ENCODE assay signal across 12 cellular contexts in genomic region chr19:17889609-17890214, GRCh38. TPM values are rescaled to one million over a fixed set of nuclear protein-coding genes. Genes with fewer than 3 reads are reported as not detected.
DNase-seq lines count a peak whose midpoint lies in the region; ATAC-seq and TF ChIP-seq lines count a peak whose summit lies in the region.
"Had no signal": no experiment of that assay in that cellular context is flagged by ENCODE, and none has a peak within 500 bp of the region (broad histone marks: within the 10 kb centered on the region; RNA-seq: fewer than 3 reads in every experiment).

No MANE protein-coding gene starts in this region.

- H3K79me1 ChIP-seq in trophoblast cell (ENCODE audit: low read length) = no peaks in the 10 kb centered on the region

- H2AK5ac ChIP-seq in trophoblast cell (ENCODE audit: low read length) = no peak overlapping the region

- no peak overlapping the region for H2BK12ac ChIP-seq in trophoblast cell (ENCODE audit: low read length)

- no peak overlapping the region for H3K4ac ChIP-seq in trophoblast cell (ENCODE audit: low read depth, low read length)

- no peak overlapping the region for H3K18ac ChIP-seq in trophoblast cell (ENCODE audit: low read length)

- H3K4me3 ChIP-seq in HAP-1 (no peak overlapping the region), trophoblast cell (ENCODE audit: low read depth, low read length) (no peak overlapping the region)
- H3K4me3 ChIP-seq: spleen, upper lobe of left lung had no signal

- in situ Hi-C loops in HAP-1 (cut with MboI; ENCODE audit: low sequenced_read_pairs) = no loop called here

- H4K12ac ChIP-seq in trophoblast cell (ENCODE audit: low read depth, low read length) = no peak overlapping the region

- no peaks in the 10 kb centered on the region for H3K9me3 ChIP-seq in HAP-1
- no peaks in the 10 kb centered on the region for H3K9me3 ChIP-seq in trophoblast cell (ENCODE audit: insufficient read depth, low read depth, low read length)
- H3K9me3 ChIP-seq: spleen, upper lobe of left lung had no signal

- no peak overlapping the region for H3K14ac ChIP-seq in trophoblast cell (ENCODE audit: low read length)

- H3K79me2 ChIP-seq in trophoblast cell (ENCODE audit: control insufficient read depth, insufficient read depth, low read length, poor library complexity) = no peaks in the 10 kb centered on the region

- H3K27me3 ChIP-seq in HAP-1 (ENCODE audit: low read depth) (no peaks in the 10 kb centered on the region), trophoblast cell (ENCODE audit: insufficient read depth, low read length) (no peaks in the 10 kb centered on the region)
- H3K27me3 ChIP-seq: upper lobe of left lung had no signal

- no peak overlapping the region for H4K8ac ChIP-seq in trophoblast cell (ENCODE audit: low read depth, low read length)

- H3K4me2 ChIP-seq in trophoblast cell (ENCODE audit: low read length) = no peak overlapping the region

- no peak overlapping the region for H2AFZ ChIP-seq in trophoblast cell (ENCODE audit: insufficient read depth, low read length, poor library complexity)

- no peak overlapping the region for H2BK5ac ChIP-seq in trophoblast cell (ENCODE audit: low read depth, low read length, poor library complexity)

- H3K4me1 ChIP-seq in HAP-1 = no peaks in the 10 kb centered on the region
- H3K4me1 ChIP-seq in trophoblast cell (ENCODE audit: control insufficient read depth in 1 of 2, insufficient read depth in 2 of 2, low read length in 2 of 2) = no peaks in the 10 kb centered on the region
- H3K4me1 ChIP-seq: upper lobe of left lung had no signal

- no peak overlapping the region for H2BK120ac ChIP-seq in trophoblast cell (ENCODE audit: insufficient read depth, low read length, poor library complexity)

- H3K27ac ChIP-seq in trophoblast cell (ENCODE audit: low read depth, low read length) = no peak overlapping the region
- H3K27ac ChIP-seq: spleen, upper lobe of left lung had no signal

- ATAC-seq in HG03159 (IDR thresholded peaks at IDR 0.05; ENCODE audit: unreplicated experiment) (no peak), HG03439 (IDR thresholded peaks at IDR 0.05; ENCODE audit: unreplicated experiment) (no peak)

- DNase-seq in HAP-1 (ENCODE audit: low spot score in 2 of 2) (peak; percentile 45 to 79), ecto neural progenitor cell (ENCODE audit: low spot score) (peak; percentile 77), trophoblast cell (peak; percentile 27 to 65), GM19240 (ENCODE audit: insufficient read length, low spot score) (no peak), hypothalamus (lab: John Stamatoyannopoulos, UW) (no peak)
- DNase-seq: NCI-H1694, spleen, upper lobe of left lung had no signal

- H3K23ac ChIP-seq in trophoblast cell (ENCODE audit: low read length) = no peak overlapping the region

- no peaks in the 10 kb centered on the region for H3K36me3 ChIP-seq in HAP-1 (replicated peaks)
- H3K36me3 ChIP-seq in trophoblast cell (ENCODE audit: control insufficient read depth in 1 of 2, insufficient read depth in 2 of 2, low read length in 2 of 2) = no peaks in the 10 kb centered on the region
- H3K36me3 ChIP-seq: spleen, upper lobe of left lung had no signal

- no peak overlapping the region for H4K91ac ChIP-seq in trophoblast cell (ENCODE audit: low read depth, low read length)

- WGBS in trophoblast cell (ENCODE audit: extremely low coverage, insufficient coverage, insufficient read length) = no CpG with 5 or more reads among the region's 18 CpGs

- H3K9ac ChIP-seq in trophoblast cell (ENCODE audit: low read length) = no peak overlapping the region

TF ChIP-seq in PFSK-1, 5 proteins besides CTCF, POLR2A, EP300 and RAD21:
- peak; percentile 95 to 98 for TF ChIP-seq REST (IDR thresholded peaks at IDR 0.05; ENCODE audit: insufficient read depth in 1 of 2, low read depth in 2 of 2, low read length in 2 of 2)
- no peak for TF ChIP-seq POLR2AphosphoS5 (IDR thresholded peaks at IDR 0.05; ENCODE audit: low read depth, low read length)
- no peak for TF ChIP-seq FOXP2 (optimal IDR thresholded peaks at IDR 0.05; ENCODE audit: borderline replicate concordance, extremely low read depth, extremely low read length, insufficient read depth)
- TF ChIP-seq SIN3A (IDR thresholded peaks at IDR 0.05; ENCODE audit: borderline replicate concordance, insufficient read depth, low read length) = peak; percentile 48; the same call in 1 of the 2 replicates
TF ChIP-seq in PFSK-1: peak in this region for 2.

RNA-seq across cellular contexts. Expression of gene SLC5A5, which starts 18.0 kb away (rescaled TPM):
- 0.09 TPM for polyA plus RNA-seq in PFSK-1 (2012; ENCODE audit: insufficient read length, low read depth)
- polyA plus RNA-seq in trophoblast cell (2013) = 0.01 TPM in 2 replicates
- polyA plus RNA-seq: keratinocyte had no signal

RNA-seq across cellular contexts. Expression of gene RPL18A, which starts 30.0 kb away (rescaled TPM):
- 5,704 TPM for polyA plus RNA-seq in PFSK-1 (2012; ENCODE audit: insufficient read length, low read depth)
- 1,931 and 1,990 TPM in 2 replicates for polyA plus RNA-seq in trophoblast cell (2013)

RNA-seq across cellular contexts. Expression of gene JAK3, which starts 41.9 kb away (rescaled TPM):
- 10.2 TPM for polyA plus RNA-seq in PFSK-1 (2012; ENCODE audit: insufficient read length, low read depth)
- polyA plus RNA-seq in trophoblast cell (2013) = 0.26 and 0.29 TPM in 2 replicates

RNA-seq across cellular contexts. Expression of gene CCDC124, which starts 43.1 kb away (rescaled TPM):
- 303 TPM for polyA plus RNA-seq in PFSK-1 (2012; ENCODE audit: insufficient read length, low read depth)
- polyA plus RNA-seq in trophoblast cell (2013) = 82.1 and 84.6 TPM in 2 replicates

Comparison
In these comparisons a context has a peak if more than half of its experiments do, and no peak if none do; other contexts are left out.
1. DNase-seq: peak in HAP-1 (2 of 2), ecto neural progenitor cell (single experiment) and trophoblast cell (2 of 2); none in GM19240 (single experiment) and hypothalamus (0 of 51).